In genomic region chr4:55927776-55928437, GRCh38 we compare ENCODE assay signal across 20 cellular contexts. TPM values are rescaled to one million over a fixed set of nuclear protein-coding genes. Genes with fewer than 3 reads are reported as not detected.
DNase-seq lines count a peak whose midpoint lies in the region; ATAC-seq and TF ChIP-seq lines count a peak whose summit lies in the region.
"Had no signal": no experiment of that assay in that cellular context is flagged by ENCODE, and none has a peak within 500 bp of the region (broad histone marks: within the 10 kb centered on the region; RNA-seq: fewer than 3 reads in every experiment).

No MANE protein-coding gene starts in this region.

- intact Hi-C loops in lower leg skin (cut with DNase I; ENCODE audit: low total_unique reads) (no loop called here), body of pancreas (cut with DNase I) (no loop called here)
- intact Hi-C loops in activated naive CD4-positive, alpha-beta T cell treated with anti-CD3 and anti-CD28 coated beads for 36 hours (cut with micrococcal nuclease): no loop called here

- no peaks in the 10 kb centered on the region for H3K36me3 Mint-ChIP-seq in activated naive CD4-positive, alpha-beta T cell treated with anti-CD3 and anti-CD28 coated beads for 36 hours (ENCODE audit: low read depth)

- no peaks in the 10 kb centered on the region for H3K9me3 ChIP-seq in AG04450 (ENCODE audit: control insufficient read depth, insufficient read depth, low read length)
- H3K9me3 ChIP-seq in body of pancreas: no peaks in the 10 kb centered on the region
- H3K9me3 ChIP-seq: MG63, SK-N-SH had no signal

- H3K27me3 ChIP-seq in AG04450 (ENCODE audit: control insufficient read depth, insufficient read depth, low read length) (no peaks in the 10 kb centered on the region), body of pancreas (no peaks in the 10 kb centered on the region)
- H3K27me3 ChIP-seq: MG63 had no signal

- H3K4me3 Mint-ChIP-seq in activated naive CD4-positive, alpha-beta T cell treated with anti-CD3 and anti-CD28 coated beads for 36 hours: no peak overlapping the region
- H3K4me3 Mint-ChIP-seq: CD4-positive, alpha-beta T cell; GM23338 had no signal

- H3K36me3 ChIP-seq in body of pancreas (replicated peaks in 1 of 2; ENCODE audit: insufficient read depth in 1 of 2, low read depth in 2 of 2): no peaks in the 10 kb centered on the region
- H3K36me3 ChIP-seq: MG63 had no signal

- H3K4me1 ChIP-seq in body of pancreas: no peaks in the 10 kb centered on the region

- H3K4me3 ChIP-seq in AG04450 (ENCODE audit: low read depth, low read length) (no peak overlapping the region), foreskin fibroblast (ENCODE audit: low read depth in 1 of 2, low read length in 2 of 2) (no peak overlapping the region), lower leg skin (ENCODE audit: low read depth, poor library complexity, severe bottlenecking) (no peak overlapping the region), body of pancreas (no peak overlapping the region)
- H3K4me3 ChIP-seq: GM23338, MG63 had no signal

- peaks cover 5% of the 10 kb centered on the region for H3K9me3 Mint-ChIP-seq in activated naive CD4-positive, alpha-beta T cell treated with anti-CD3 and anti-CD28 coated beads for 36 hours
- H3K9me3 Mint-ChIP-seq: CD4-positive, alpha-beta T cell had no signal

- POLR2A ChIA-PET in AG04450 (lab: Yijun Ruan, JAX): no interaction called here

- WGBS in lower leg skin, 2 donors: 72 to 88% methylated on average over 2 of the region's 2 CpGs
- WGBS in body of pancreas, 2 donors: 53 to 66% methylated on average over 2 of the region's 2 CpGs

- no peaks in the 10 kb centered on the region for H3K4me1 Mint-ChIP-seq in activated naive CD4-positive, alpha-beta T cell treated with anti-CD3 and anti-CD28 coated beads for 36 hours (ENCODE audit: low read depth)

- CTCF ChIA-PET in AG04450 (lab: Charles Lee): no interaction called here
- CTCF ChIA-PET in activated naive CD4-positive, alpha-beta T cell treated with anti-CD3 and anti-CD28 coated beads for 36 hours (lab: Charles Lee): no interaction called here

- no peaks in the 10 kb centered on the region for H3K27me3 Mint-ChIP-seq in activated naive CD4-positive, alpha-beta T cell treated with anti-CD3 and anti-CD28 coated beads for 36 hours (ENCODE audit: low read depth)
- H3K27me3 Mint-ChIP-seq: CD4-positive, alpha-beta T cell had no signal

- TF ChIP-seq POLR2A in lower leg skin (IDR thresholded peaks at IDR 0.05) (no peak), body of pancreas (IDR thresholded peaks at IDR 0.05) (no peak)

- no peak for DNase-seq in AG04450 (ENCODE audit: low read depth, low spot score)
- peak; percentile 8 for DNase-seq in MV-4-11 (lab: John Stamatoyannopoulos, UW)
- peak; percentile 67 for DNase-seq in amniotic epithelial cell (ENCODE audit: low read depth)
- peak; percentile 7 to 32 for DNase-seq in foreskin fibroblast
- no peak for DNase-seq in lower leg skin (ENCODE audit: low spot score in 2 of 2)
- DNase-seq in substantia nigra (lab: John Stamatoyannopoulos, UW): no peak
- no peak for DNase-seq in activated naive CD4-positive, alpha-beta T cell treated with anti-CD3 and anti-CD28 coated beads for 36 hours
- no peak for DNase-seq in body of pancreas
- DNase-seq: CD4-positive, alpha-beta T cell; DMS153; GDM1; HCEC 1CT; Karpas-422; MG63; NCI-H187; NCI-H345; NCI-H526; SHP77 treated with DMSO at 0.1 percent for 48 hours; SK-N-SH had no signal

- H3K27ac ChIP-seq in AG04450 (ENCODE audit: low read depth, low read length) (peak overlapping the region; percentile 11), substantia nigra (ENCODE audit: low read depth, low read length, poor library complexity, severe bottlenecking) (no peak overlapping the region), body of pancreas (no peak overlapping the region)

- no peak overlapping the region for H3K27ac Mint-ChIP-seq in activated naive CD4-positive, alpha-beta T cell treated with anti-CD3 and anti-CD28 coated beads for 36 hours
- H3K27ac Mint-ChIP-seq: CD4-positive, alpha-beta T cell; GM23338 had no signal

- TF ChIP-seq CTCF in AG04450 (IDR thresholded peaks at IDR 0.05; ENCODE audit: low read depth, low read length) (no peak), foreskin fibroblast (IDR thresholded peaks at IDR 0.05; ENCODE audit: low read depth, low read length) (no peak), lower leg skin (IDR thresholded peaks at IDR 0.05) (no peak), body of pancreas (IDR thresholded peaks at IDR 0.05) (no peak)

- no peak for ATAC-seq in body of pancreas
- ATAC-seq: GM23338 had no signal

RNA-seq across cellular contexts. Expression of gene CEP135, which starts 20.8 kb away (rescaled TPM):
- polyA plus RNA-seq in AG04450 (2011; rRNA removed): 3.8 and 6.4 TPM in 2 replicates
- 3.9 and 6.4 TPM in 2 replicates for polyA minus RNA-seq in AG04450 (2011; rRNA and poly(A)+ RNA removed)
- total RNA-seq in lower leg skin: 1 to 10 TPM; 3.5 to 5.3 (median 3.7) TPM
- 10 to 100 TPM; 18.6 to 19.4 TPM for total RNA-seq in activated naive CD4-positive, alpha-beta T cell treated with anti-CD3 and anti-CD28 coated beads for 36 hours
- 1 to 10 TPM; 7.5 to 8.9 TPM for total RNA-seq in body of pancreas

Comparison
In these comparisons a context has a peak if more than half of its experiments do, and no peak if none do; other contexts are left out.
1. DNase-seq: peak in MV-4-11 (single experiment), amniotic epithelial cell (single experiment) and foreskin fibroblast (2 of 2); none in AG04450 (single experiment), lower leg skin (0 of 2), substantia nigra (0 of 49), activated naive CD4-positive, alpha-beta T cell treated with anti-CD3 and anti-CD28 coated beads for 36 hours (single experiment) and body of pancreas (0 of 4).